ENCODE assay signal across 8 cellular contexts in genomic region chr4:128287871-128288688, GRCh38. TPM values are rescaled to one million over a fixed set of nuclear protein-coding genes. Genes with fewer than 3 reads are reported as not detected.
DNase-seq lines count a peak whose midpoint lies in the region; ATAC-seq and TF ChIP-seq lines count a peak whose summit lies in the region.

No MANE protein-coding gene starts in this region.

- peak overlapping the region; percentile 91 for H3K27ac Mint-ChIP-seq in activated T-helper 2 cell treated with anti-CD3 and anti-CD28 coated beads, Interferon-gamma antibody, Interleukin-2, Interleukin-4, amounts not matched to agents 10 μg/mL and 5 μg/mL and 100 μg/mL, durations not matched to agents 14 hours and 24 hours and 36 hours
- peak overlapping the region; percentile 88 to 99 (median 98) for H3K27ac Mint-ChIP-seq in naive thymus-derived CD8-positive, alpha-beta T cell
- H3K27ac Mint-ChIP-seq in stimulated activated naive B cell treated with anti-CD40 and anti-IgM and Interleukin-4, amounts not matched to agents 10 μg/mL and 1 μg/mL and 100 μg/mL, for 72 hours: peak overlapping the region; percentile 78

- 0 out of 2 replicates have a peak, but pooled peaks have one; percentile 10 for TF ChIP-seq CTCF in LNCaP clone FGC (IDR thresholded peaks at IDR 0.05; ENCODE audit: control insufficient read depth, extremely low read depth, insufficient read depth)
- TF ChIP-seq CTCF in fibroblast of mammary gland (conservative IDR thresholded peaks at IDR 0.05; ENCODE audit: control insufficient read depth, insufficient read depth, low read depth, low read length): no peak

- POLR2A ChIA-PET in naive thymus-derived CD8-positive, alpha-beta T cell (lab: Charles Lee): interaction anchor here (1.3 to 2.5 kb wide), 3 partner anchors 227 to 524 kb away, joined by 6 to 12 read pairs (median 11); partner anchors contain the start of genes JADE1 and LARP1B

- H3K9me3 Mint-ChIP-seq in activated T-helper 2 cell treated with anti-CD3 and anti-CD28 coated beads, Interferon-gamma antibody, Interleukin-2, Interleukin-4, amounts not matched to agents 10 μg/mL and 5 μg/mL and 100 μg/mL, durations not matched to agents 14 hours and 24 hours and 36 hours: no peaks in the 10 kb centered on the region
- H3K9me3 Mint-ChIP-seq in naive thymus-derived CD8-positive, alpha-beta T cell: no peaks in the 10 kb centered on the region
- no peaks in the 10 kb centered on the region for H3K9me3 Mint-ChIP-seq in stimulated activated naive B cell treated with anti-CD40 and anti-IgM and Interleukin-4, amounts not matched to agents 10 μg/mL and 1 μg/mL and 100 μg/mL, for 72 hours

- DNase-seq in ELR (ENCODE audit: low read depth): peak; percentile 98
- DNase-seq in H4 (ENCODE audit: low spot score): peak; percentile 98
- peak; percentile 95 for DNase-seq in LNCaP clone FGC (ENCODE audit: low read depth)
- DNase-seq in RPMI8226: peak; percentile 97
- peak; percentile 97 for DNase-seq in activated T-helper 2 cell treated with anti-CD3 and anti-CD28 coated beads, Interferon-gamma antibody, Interleukin-2, Interleukin-4, amounts not matched to agents 10 μg/mL and 5 μg/mL and 100 μg/mL, durations not matched to agents 14 hours and 24 hours and 36 hours (ENCODE audit: low spot score)
- DNase-seq in fibroblast of mammary gland (ENCODE audit: low read depth): peak; percentile 98
- DNase-seq in naive thymus-derived CD8-positive, alpha-beta T cell: peak; percentile 95 to 100 (median 99)
- peak; percentile 98 for DNase-seq in stimulated activated naive B cell treated with anti-CD40 and anti-IgM and Interleukin-4, amounts not matched to agents 10 μg/mL and 1 μg/mL and 100 μg/mL, for 72 hours

- H3K36me3 Mint-ChIP-seq in activated T-helper 2 cell treated with anti-CD3 and anti-CD28 coated beads, Interferon-gamma antibody, Interleukin-2, Interleukin-4, amounts not matched to agents 10 μg/mL and 5 μg/mL and 100 μg/mL, durations not matched to agents 14 hours and 24 hours and 36 hours (ENCODE audit: low read depth): peaks cover 26% of the 10 kb centered on the region
- peaks cover 0 to 11% (median 6%) of the 10 kb centered on the region in 3 donors for H3K36me3 Mint-ChIP-seq in naive thymus-derived CD8-positive, alpha-beta T cell
- H3K36me3 Mint-ChIP-seq in stimulated activated naive B cell treated with anti-CD40 and anti-IgM and Interleukin-4, amounts not matched to agents 10 μg/mL and 1 μg/mL and 100 μg/mL, for 72 hours: peaks cover 0 to 4% of the 10 kb centered on the region in 2 donors

- H3K4me1 Mint-ChIP-seq in activated T-helper 2 cell treated with anti-CD3 and anti-CD28 coated beads, Interferon-gamma antibody, Interleukin-2, Interleukin-4, amounts not matched to agents 10 μg/mL and 5 μg/mL and 100 μg/mL, durations not matched to agents 14 hours and 24 hours and 36 hours (ENCODE audit: low read depth): peaks cover 29% of the 10 kb centered on the region
- peaks cover 20 to 43% (median 40%) of the 10 kb centered on the region in 4 donors for H3K4me1 Mint-ChIP-seq in naive thymus-derived CD8-positive, alpha-beta T cell
- H3K4me1 Mint-ChIP-seq in stimulated activated naive B cell treated with anti-CD40 and anti-IgM and Interleukin-4, amounts not matched to agents 10 μg/mL and 1 μg/mL and 100 μg/mL, for 72 hours: peaks cover 6 to 24% of the 10 kb centered on the region in 2 donors

- no peaks in the 10 kb centered on the region for H3K27me3 Mint-ChIP-seq in activated T-helper 2 cell treated with anti-CD3 and anti-CD28 coated beads, Interferon-gamma antibody, Interleukin-2, Interleukin-4, amounts not matched to agents 10 μg/mL and 5 μg/mL and 100 μg/mL, durations not matched to agents 14 hours and 24 hours and 36 hours (ENCODE audit: low read depth)
- no peaks in the 10 kb centered on the region for H3K27me3 Mint-ChIP-seq in naive thymus-derived CD8-positive, alpha-beta T cell
- no peaks in the 10 kb centered on the region for H3K27me3 Mint-ChIP-seq in stimulated activated naive B cell treated with anti-CD40 and anti-IgM and Interleukin-4, amounts not matched to agents 10 μg/mL and 1 μg/mL and 100 μg/mL, for 72 hours

- intact Hi-C loops in activated T-helper 2 cell treated with anti-CD3 and anti-CD28 coated beads, Interferon-gamma antibody, Interleukin-2, Interleukin-4, amounts not matched to agents 10 μg/mL and 5 μg/mL and 100 μg/mL, durations not matched to agents 14 hours and 24 hours and 36 hours (cut with micrococcal nuclease): loop anchor here (1.0 to 5.0 kb wide), 7 partner anchors 97 to 805 kb away; partner anchors contain the start of genes ABHD18, HSPA4L, LARP1B and MFSD8

- peak overlapping the region; percentile 95 for H3K4me3 Mint-ChIP-seq in activated T-helper 2 cell treated with anti-CD3 and anti-CD28 coated beads, Interferon-gamma antibody, Interleukin-2, Interleukin-4, amounts not matched to agents 10 μg/mL and 5 μg/mL and 100 μg/mL, durations not matched to agents 14 hours and 24 hours and 36 hours (ENCODE audit: low read depth)
- peak overlapping the region; percentile 80 to 93 (median 88) for H3K4me3 Mint-ChIP-seq in naive thymus-derived CD8-positive, alpha-beta T cell
- peak overlapping the region; percentile 81 to 82 for H3K4me3 Mint-ChIP-seq in stimulated activated naive B cell treated with anti-CD40 and anti-IgM and Interleukin-4, amounts not matched to agents 10 μg/mL and 1 μg/mL and 100 μg/mL, for 72 hours

- peak overlapping the region; percentile 82 for H3K4me3 ChIP-seq in LNCaP clone FGC (ENCODE audit: low read depth, low read length)
- H3K4me3 ChIP-seq in fibroblast of mammary gland (ENCODE audit: control insufficient read depth, low read depth, low read length): peak overlapping the region; percentile 74

- peak; percentile 76 to 82 for ATAC-seq in naive thymus-derived CD8-positive, alpha-beta T cell
- ATAC-seq in stimulated activated naive B cell treated with anti-CD40 and anti-IgM and Interleukin-4, amounts not matched to agents 10 μg/mL and 1 μg/mL and 100 μg/mL, for 72 hours (replicated peaks): peak; percentile 84 to 88

RNA-seq across cellular contexts. Expression of gene PGRMC2, which starts 0.5 kb away (rescaled TPM):
- 20.6 and 32.5 TPM in 2 replicates for total RNA-seq in H4 (2014; rRNA removed; shearing (Covaris generic))
- total RNA-seq in activated T-helper 2 cell treated with anti-CD3 and anti-CD28 coated beads, Interferon-gamma antibody, Interleukin-2, Interleukin-4, amounts not matched to agents 10 μg/mL and 5 μg/mL and 100 μg/mL, durations not matched to agents 14 hours and 24 hours and 36 hours: 45.0 and 47.2 TPM in 2 replicates
- total RNA-seq in naive thymus-derived CD8-positive, alpha-beta T cell: 10 to 100 TPM; 41.2 to 47.5 TPM
- polyA plus RNA-seq in naive thymus-derived CD8-positive, alpha-beta T cell: 10 to 100 TPM; 17.3 to 20.1 (median 19.0) TPM

Comparison
In these comparisons a context has a peak if more than half of its experiments do, and no peak if none do; other contexts are left out.
1. Peak in every context shown above with its lines: DNase-seq, ATAC-seq and H3K4me3 ChIP-seq.